In the genomic region with DNA sequence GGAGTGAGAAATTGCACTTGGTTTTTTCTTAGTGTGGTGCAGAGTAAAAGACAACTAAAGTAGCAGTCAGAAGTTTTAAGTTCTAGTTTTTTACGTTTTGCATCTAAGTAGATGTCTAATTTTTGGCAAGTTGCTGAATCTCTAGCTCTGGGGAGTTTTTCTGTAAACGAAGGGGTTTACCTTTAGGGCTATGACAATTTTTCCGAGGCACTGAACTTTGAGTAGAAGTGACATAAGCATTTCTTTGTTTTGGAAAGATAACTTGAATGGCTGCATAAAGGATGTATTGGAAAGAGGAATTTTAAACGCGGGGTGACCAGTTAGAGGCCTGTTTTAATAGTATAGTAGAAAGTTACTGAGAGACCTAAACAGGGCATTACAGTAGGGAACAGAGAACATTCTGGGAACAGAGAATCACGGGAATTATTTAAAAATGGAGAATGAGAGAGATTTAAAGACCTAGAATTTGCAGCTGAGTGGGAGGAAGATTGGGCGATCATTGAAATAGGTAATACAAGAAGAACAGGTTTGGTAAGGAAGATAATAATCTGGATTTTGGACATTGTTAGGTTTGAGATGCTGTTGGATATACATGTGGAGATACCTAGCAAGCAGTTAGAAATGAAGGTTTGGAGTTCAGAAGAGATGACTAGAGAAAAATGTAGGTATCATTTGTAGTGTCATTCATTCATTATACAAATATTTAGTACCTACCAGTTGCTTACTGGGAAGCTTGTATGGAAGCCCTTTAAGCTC, we compare ENCODE assay signal across 8 cellular contexts. TPM values are rescaled to one million over a fixed set of nuclear protein-coding genes. Genes with fewer than 3 reads are reported as not detected.
DNase-seq lines count a peak whose midpoint lies in the region; ATAC-seq and TF ChIP-seq lines count a peak whose summit lies in the region.

No MANE protein-coding gene starts in this region.

- DNase-seq in cardiac muscle cell (ENCODE audit: low read depth in 1 of 2, low spot score in 1 of 2) = no peak
- no peak for DNase-seq in Right ventricle myocardium superior
- no peak for DNase-seq in adipocyte (ENCODE audit: low read depth)
- DNase-seq in right lobe of liver = no peak
- no peak for DNase-seq in activated effector memory CD4-positive, alpha-beta T cell treated with Interleukin-2 at 50 U/mL for 16 hours
- DNase-seq in NCI-H2196 treated with DMSO at 0.1 percent for 48 hours (lab: John Stamatoyannopoulos, UW; ENCODE audit: unreplicated experiment) = no peak

- no peaks in the 10 kb centered on the region for H3K9me3 ChIP-seq in cardiac muscle cell (ENCODE audit: low read depth)
- H3K9me3 ChIP-seq in adipocyte (ENCODE audit: control insufficient read depth, low read length) = no peaks in the 10 kb centered on the region
- H3K9me3 ChIP-seq in right lobe of liver = no peaks in the 10 kb centered on the region

- H3K4me1 ChIP-seq in cardiac muscle cell (ENCODE audit: low read depth) = peaks cover 16% of the 10 kb centered on the region
- H3K4me1 ChIP-seq in adipocyte (ENCODE audit: control insufficient read depth, insufficient read depth, low read length) = peaks cover 32% of the 10 kb centered on the region
- peaks cover 0 to 14% (median 5%) of the 10 kb centered on the region in 4 donors for H3K4me1 ChIP-seq in right lobe of liver
- peaks cover 1% of the 10 kb centered on the region for H3K4me1 ChIP-seq in urinary bladder (ENCODE audit: insufficient read depth)

- H3K4me3 ChIP-seq in cardiac muscle cell = peak overlapping the region; percentile 77
- H3K4me3 ChIP-seq in adipocyte (ENCODE audit: low read length) = peak overlapping the region; percentile 96
- peak overlapping the region; percentile 72 to 99 (median 98) for H3K4me3 ChIP-seq in right lobe of liver
- H3K4me3 ChIP-seq in urinary bladder (ENCODE audit: low read depth, low read length) = peak overlapping the region; percentile 72

- 20% methylated on average over 7 of the region's 7 CpGs for WGBS in right lobe of liver (ENCODE audit: insufficient coverage, low coverage, low lambda C conversion rate, missing lambda C conversion rate)
- 29% methylated on average over 7 of the region's 7 CpGs for WGBS in urinary bladder

- intact Hi-C loops in Right ventricle myocardium superior (cut with DNase I) = no loop called here
- intact Hi-C loops in right lobe of liver (cut with DNase I) = no loop called here

- no peak for TF ChIP-seq POLR2A in right lobe of liver (IDR thresholded peaks at IDR 0.05)

- ATAC-seq in Right ventricle myocardium superior (ENCODE audit: poor library complexity) (no peak), right lobe of liver (no peak), HG02852 (IDR thresholded peaks at IDR 0.05; ENCODE audit: unreplicated experiment) (no peak)

- H3K36me3 ChIP-seq in cardiac muscle cell (no peaks in the 10 kb centered on the region), adipocyte (ENCODE audit: control insufficient read depth, insufficient read depth, low read length, severe bottlenecking) (peaks cover 13% of the 10 kb centered on the region), right lobe of liver (no peaks in the 10 kb centered on the region), urinary bladder (ENCODE audit: insufficient read depth) (no peaks in the 10 kb centered on the region)

- H3K9ac ChIP-seq in adipocyte (ENCODE audit: low read length) = peak overlapping the region; percentile 97

- peak overlapping the region; percentile 92 for H3K27ac ChIP-seq in cardiac muscle cell
- peak overlapping the region in 2 of 3 donors; percentile 92 to 93 for H3K27ac ChIP-seq in right lobe of liver
- H3K27ac ChIP-seq in urinary bladder (ENCODE audit: low read depth) = peak overlapping the region; percentile 32

- H3K27me3 ChIP-seq in cardiac muscle cell = no peaks in the 10 kb centered on the region
- H3K27me3 ChIP-seq in adipocyte (replicated peaks; ENCODE audit: control insufficient read depth, insufficient read depth, low read length) = no peaks in the 10 kb centered on the region
- H3K27me3 ChIP-seq in right lobe of liver = no peaks in the 10 kb centered on the region

- TF ChIP-seq CTCF in cardiac muscle cell (IDR thresholded peaks at IDR 0.05; ENCODE audit: low read depth, low read length) (no peak), right lobe of liver (IDR thresholded peaks at IDR 0.05) (no peak)

RNA-seq across cellular contexts. Expression of gene ZNF410, which starts 1.2 kb away (rescaled TPM):
- total RNA-seq in cardiac muscle cell (29.9 and 32.1 TPM in 2 replicates), Right ventricle myocardium superior (14.7 TPM), right lobe of liver (10 to 100 TPM; 14.9 to 20.8 (median 18.3) TPM), urinary bladder (75.4 TPM)
- polyA plus RNA-seq in cardiac muscle cell (32.9 and 39.0 TPM in 2 replicates), urinary bladder (32.9 TPM)

RNA-seq across cellular contexts. Expression of gene PTGR2, which starts 36.3 kb away (rescaled TPM):
- total RNA-seq in cardiac muscle cell = 9.5 and 16.4 TPM in 2 replicates
- 13.4 and 28.5 TPM in 2 replicates for polyA plus RNA-seq in cardiac muscle cell
- total RNA-seq in Right ventricle myocardium superior = 35.7 TPM
- 10 to 100 TPM in 4 of 6 experiments, 1 to 10 TPM in 2; 8.0 to 22.4 (median 12.4) TPM for total RNA-seq in right lobe of liver
- 13.3 TPM for total RNA-seq in urinary bladder
- 5.5 TPM for polyA plus RNA-seq in urinary bladder

Comparison
In these comparisons a context has a peak if more than half of its experiments do, and no peak if none do; other contexts are left out.
1. H3K27ac ChIP-seq: peak in every context shown above with its lines; median percentile 92 in right lobe of liver; 92 in cardiac muscle cell; 32 in urinary bladder.